Comparison of ENCODE assay signal across 2 cellular contexts in genomic region chr1:172941945-172942344, GRCh38.
TF ChIP-seq lines count a peak whose summit lies in the region.

No MANE protein-coding gene starts in this region.

TF ChIP-seq in IMR-90, 13 proteins besides CTCF, POLR2A, EP300 and RAD21 (continued from another document):
- TF ChIP-seq, protein P1, sequence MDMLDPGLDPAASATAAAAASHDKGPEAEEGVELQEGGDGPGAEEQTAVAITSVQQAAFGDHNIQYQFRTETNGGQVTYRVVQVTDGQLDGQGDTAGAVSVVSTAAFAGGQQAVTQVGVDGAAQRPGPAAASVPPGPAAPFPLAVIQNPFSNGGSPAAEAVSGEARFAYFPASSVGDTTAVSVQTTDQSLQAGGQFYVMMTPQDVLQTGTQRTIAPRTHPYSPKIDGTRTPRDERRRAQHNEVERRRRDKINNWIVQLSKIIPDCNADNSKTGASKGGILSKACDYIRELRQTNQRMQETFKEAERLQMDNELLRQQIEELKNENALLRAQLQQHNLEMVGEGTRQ (IDR thresholded peaks at IDR 0.05; ENCODE audit: low read depth, low read length) = no peak

TF ChIP-seq in SK-N-SH, 30 proteins besides CTCF, POLR2A, EP300 and RAD21 (continued from another document):
- TF ChIP-seq FOSL2 (IDR thresholded peaks at IDR 0.05; ENCODE audit: borderline replicate concordance, low read depth) (peak; percentile 68; the same call in 1 of the 2 replicates), JUND (IDR thresholded peaks at IDR 0.05) (peak; percentile 69), MEF2A (IDR thresholded peaks at IDR 0.05; ENCODE audit: borderline replicate concordance, low read depth) (peak; percentile 7; the same call in 1 of the 2 replicates), TCF12 (IDR thresholded peaks at IDR 0.05) (peak; percentile 72)
- TF ChIP-seq, protein P2, sequence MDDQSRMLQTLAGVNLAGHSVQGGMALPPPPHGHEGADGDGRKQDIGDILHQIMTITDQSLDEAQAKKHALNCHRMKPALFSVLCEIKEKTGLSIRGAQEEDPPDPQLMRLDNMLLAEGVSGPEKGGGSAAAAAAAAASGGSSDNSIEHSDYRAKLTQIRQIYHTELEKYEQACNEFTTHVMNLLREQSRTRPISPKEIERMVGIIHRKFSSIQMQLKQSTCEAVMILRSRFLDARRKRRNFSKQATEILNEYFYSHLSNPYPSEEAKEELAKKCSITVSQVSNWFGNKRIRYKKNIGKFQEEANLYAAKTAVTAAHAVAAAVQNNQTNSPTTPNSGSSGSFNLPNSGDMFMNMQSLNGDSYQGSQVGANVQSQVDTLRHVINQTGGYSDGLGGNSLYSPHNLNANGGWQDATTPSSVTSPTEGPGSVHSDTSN (IDR thresholded peaks at IDR 0.05) = peak; percentile 89
- TF ChIP-seq, protein P3, sequence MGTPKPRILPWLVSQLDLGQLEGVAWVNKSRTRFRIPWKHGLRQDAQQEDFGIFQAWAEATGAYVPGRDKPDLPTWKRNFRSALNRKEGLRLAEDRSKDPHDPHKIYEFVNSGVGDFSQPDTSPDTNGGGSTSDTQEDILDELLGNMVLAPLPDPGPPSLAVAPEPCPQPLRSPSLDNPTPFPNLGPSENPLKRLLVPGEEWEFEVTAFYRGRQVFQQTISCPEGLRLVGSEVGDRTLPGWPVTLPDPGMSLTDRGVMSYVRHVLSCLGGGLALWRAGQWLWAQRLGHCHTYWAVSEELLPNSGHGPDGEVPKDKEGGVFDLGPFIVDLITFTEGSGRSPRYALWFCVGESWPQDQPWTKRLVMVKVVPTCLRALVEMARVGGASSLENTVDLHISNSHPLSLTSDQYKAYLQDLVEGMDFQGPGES (IDR thresholded peaks at IDR 0.05; ENCODE audit: low read depth, low read length) = no peak
